In genomic region chr13:81770868-81771505, GRCh38 we compare ENCODE assay signal across 22 cellular contexts.
DNase-seq lines count a peak whose midpoint lies in the region; ATAC-seq and TF ChIP-seq lines count a peak whose summit lies in the region.
"Had no signal": no experiment of that assay in that cellular context is flagged by ENCODE, and none has a peak within 500 bp of the region (broad histone marks: within the 10 kb centered on the region; RNA-seq: fewer than 3 reads in every experiment).

No MANE protein-coding gene starts in this region.

- no peaks in the 10 kb centered on the region for H3K4me1 Mint-ChIP-seq in activated T-helper 17 cell treated with anti-CD3 and anti-CD28 coated beads, Interleukin-2, amount 50 U/mL, for 72 hours
- H3K4me1 Mint-ChIP-seq: CD4-positive, CD25-positive, alpha-beta regulatory T cell had no signal

- H3K4me3 Mint-ChIP-seq in activated T-helper 17 cell treated with anti-CD3 and anti-CD28 coated beads, Interleukin-2, amount 50 U/mL, for 72 hours = no peak overlapping the region
- H3K4me3 Mint-ChIP-seq: CD4-positive, CD25-positive, alpha-beta regulatory T cell had no signal

- H4K20me1 ChIP-seq in hepatocyte (ENCODE audit: insufficient read depth, poor library complexity, severe bottlenecking) = no peaks in the 10 kb centered on the region

- H3K4me3 ChIP-seq in HUES6 (ENCODE audit: low read depth, low read length) (no peak overlapping the region), hepatocyte (no peak overlapping the region), muscle layer of duodenum (ENCODE audit: low read depth in 1 of 2, low read length in 2 of 2) (no peak overlapping the region)
- H3K4me3 ChIP-seq: GM23248, HAP-1 had no signal

- no peaks in the 10 kb centered on the region for H3K27me3 ChIP-seq in HUES6 (ENCODE audit: control insufficient read depth, insufficient read depth, low read length)
- no peaks in the 10 kb centered on the region for H3K27me3 ChIP-seq in hepatocyte
- no peaks in the 10 kb centered on the region for H3K27me3 ChIP-seq in muscle layer of duodenum (ENCODE audit: low read depth, low read length)

- peaks cover 7% of the 10 kb centered on the region for H3K9me3 Mint-ChIP-seq in activated T-helper 17 cell treated with anti-CD3 and anti-CD28 coated beads, Interleukin-2, amount 50 U/mL, for 72 hours

- no peak overlapping the region for H2AFZ ChIP-seq in hepatocyte
- H2AFZ ChIP-seq: GM23248 had no signal

- no peaks in the 10 kb centered on the region for H3K27me3 Mint-ChIP-seq in activated T-helper 17 cell treated with anti-CD3 and anti-CD28 coated beads, Interleukin-2, amount 50 U/mL, for 72 hours
- H3K27me3 Mint-ChIP-seq: CD4-positive, CD25-positive, alpha-beta regulatory T cell had no signal

- H3K4me1 ChIP-seq in HUES6 (ENCODE audit: control insufficient read depth, insufficient read depth, low read length) (peaks cover 20% of the 10 kb centered on the region), hepatocyte (ENCODE audit: insufficient read depth) (peaks cover 4% of the 10 kb centered on the region), muscle layer of duodenum (ENCODE audit: control insufficient read depth in 1 of 2, insufficient read depth in 2 of 2, low read length in 2 of 2) (no peaks in the 10 kb centered on the region)
- H3K4me1 ChIP-seq: HAP-1 had no signal

- H3K79me2 ChIP-seq in hepatocyte = no peaks in the 10 kb centered on the region

- H3K9me3 ChIP-seq in HUES6 (ENCODE audit: control insufficient read depth, insufficient read depth, low read depth, low read length) = no peaks in the 10 kb centered on the region
- no peaks in the 10 kb centered on the region for H3K9me3 ChIP-seq in hepatocyte (ENCODE audit: low read depth)
- no peaks in the 10 kb centered on the region for H3K9me3 ChIP-seq in muscle layer of duodenum (ENCODE audit: control insufficient read depth in 1 of 2, low read length in 2 of 2)
- H3K9me3 ChIP-seq: HAP-1 had no signal

- H3K4me2 ChIP-seq in hepatocyte = no peak overlapping the region
- H3K4me2 ChIP-seq: KMS-11 had no signal

- no peak for TF ChIP-seq CTCF in hepatocyte (IDR thresholded peaks at IDR 0.05; ENCODE audit: poor library complexity)

- WGBS in hepatocyte (ENCODE audit: low lambda C conversion rate, missing lambda C conversion rate) = 79% methylated on average over 2 of the region's 2 CpGs

- ATAC-seq in activated T-helper 17 cell treated with anti-CD3 and anti-CD28 coated beads, Interleukin-2, amount 50 U/mL, for 72 hours (replicated peaks) = no peak
- ATAC-seq in GM19395 (IDR thresholded peaks at IDR 0.05; ENCODE audit: unreplicated experiment) = no peak

- no peak overlapping the region for H3K9ac ChIP-seq in HUES6 (ENCODE audit: low read length)
- H3K9ac ChIP-seq: GM23248, KMS-11 had no signal

- H3K36me3 Mint-ChIP-seq in activated T-helper 17 cell treated with anti-CD3 and anti-CD28 coated beads, Interleukin-2, amount 50 U/mL, for 72 hours (ENCODE audit: low read depth) = no peaks in the 10 kb centered on the region
- H3K36me3 Mint-ChIP-seq: CD4-positive, CD25-positive, alpha-beta regulatory T cell had no signal

- DNase-seq in hepatocyte (ENCODE audit: low spot score) (no peak), NCI-H1417 (lab: John Stamatoyannopoulos, UW) (no peak), NCI-H146 treated with DMSO at 0.1 percent for 48 hours (lab: John Stamatoyannopoulos, UW; ENCODE audit: unreplicated experiment) (no peak)
- DNase-seq: CD4-positive, CD25-positive, alpha-beta regulatory T cell; COR-L47; DMS79; GM23248; IMR-90; MV-4-11; NCI-H1105 treated with DMSO at 0.1 percent for 48 hours; NCI-H1694 treated with DMSO at 0.1 percent for 48 hours; NCI-H2081 treated with DMSO at 0.1 percent for 48 hours; NCI-H2171 treated with DMSO at 0.1 percent for 48 hours; NCI-H524 treated with DMSO at 0.1 percent for 48 hours; Right ventricle myocardium superior had no signal

- no peak overlapping the region for H3K27ac Mint-ChIP-seq in activated T-helper 17 cell treated with anti-CD3 and anti-CD28 coated beads, Interleukin-2, amount 50 U/mL, for 72 hours
- H3K27ac Mint-ChIP-seq: CD4-positive, CD25-positive, alpha-beta regulatory T cell had no signal

- no peaks in the 10 kb centered on the region for H3K9me2 ChIP-seq in hepatocyte (replicated peaks; ENCODE audit: insufficient read depth)

- H3K27ac ChIP-seq in HUES6 (ENCODE audit: low read depth, low read length) (peak overlapping the region; percentile 19; the same call in 1 of the 2 replicates), hepatocyte (peak overlapping the region; percentile 36), muscle layer of duodenum (ENCODE audit: low read length) (peak overlapping the region; percentile 62)
- H3K27ac ChIP-seq: GM23248, HL-60, KMS-11 had no signal

- H3K36me3 ChIP-seq in HUES6 (ENCODE audit: control insufficient read depth, insufficient read depth, low read length) (no peaks in the 10 kb centered on the region), hepatocyte (replicated peaks; ENCODE audit: insufficient read depth, low read depth) (no peaks in the 10 kb centered on the region), muscle layer of duodenum (ENCODE audit: control insufficient read depth in 1 of 2, insufficient read depth in 2 of 2, low read length in 2 of 2) (no peaks in the 10 kb centered on the region)
- H3K36me3 ChIP-seq: HAP-1 had no signal
